ENCODE assay signal across 8 cellular contexts in genomic region chr14:50830044-50830931, GRCh38. TPM values are rescaled to one million over a fixed set of nuclear protein-coding genes. Genes with fewer than 3 reads are reported as not detected.
DNase-seq lines count a peak whose midpoint lies in the region; ATAC-seq and TF ChIP-seq lines count a peak whose summit lies in the region.

No MANE protein-coding gene starts in this region.

- no peaks in the 10 kb centered on the region; the same call in 1 of the 2 replicates for H3K27me3 ChIP-seq in BLaER1
- no peaks in the 10 kb centered on the region for H3K27me3 ChIP-seq in suprapubic skin

- ATAC-seq in GM19328 (IDR thresholded peaks at IDR 0.05; ENCODE audit: unreplicated experiment) (peak; percentile 42), HG03442 (IDR thresholded peaks at IDR 0.05; ENCODE audit: unreplicated experiment) (peak; percentile 28)
- peak; percentile 66 for ATAC-seq in activated T-helper 17 cell treated with anti-CD3 and anti-CD28 coated beads, Interleukin-2, amount 50 U/mL, for 72 hours (replicated peaks)

- peak overlapping the region; percentile 91 for H3K4me3 Mint-ChIP-seq in activated T-helper 17 cell treated with anti-CD3 and anti-CD28 coated beads, Interleukin-2, amount 50 U/mL, for 72 hours
- peak overlapping the region; percentile 94 for H3K4me3 Mint-ChIP-seq in neural crest cell

- no peaks in the 10 kb centered on the region for H3K27me3 Mint-ChIP-seq in activated T-helper 17 cell treated with anti-CD3 and anti-CD28 coated beads, Interleukin-2, amount 50 U/mL, for 72 hours
- peaks cover 11% of the 10 kb centered on the region for H3K27me3 Mint-ChIP-seq in neural crest cell (ENCODE audit: low read depth)

- TF ChIP-seq CTCF in fibroblast of villous mesenchyme (IDR thresholded peaks at IDR 0.05; ENCODE audit: insufficient read depth, low read depth, low read length) (no peak), neural crest cell (conservative IDR thresholded peaks at IDR 0.05) (no peak), suprapubic skin (IDR thresholded peaks at IDR 0.05) (no peak)

- no peak for TF ChIP-seq EP300 in suprapubic skin (IDR thresholded peaks at IDR 0.05)

- H3K9ac ChIP-seq in BLaER1 = peak overlapping the region; percentile 88

- no peak for TF ChIP-seq POLR2A in suprapubic skin (IDR thresholded peaks at IDR 0.05)

- H3K4me1 ChIP-seq in BLaER1 = peaks cover 72% of the 10 kb centered on the region
- peaks cover 23% of the 10 kb centered on the region for H3K4me1 ChIP-seq in suprapubic skin

- WGBS in suprapubic skin = under 1% methylated on average over 14 of the region's 93 CpGs

- DNase-seq in OCI-M1 (lab: John Stamatoyannopoulos, UW) = peak; percentile 14
- DNase-seq in fibroblast of villous mesenchyme (ENCODE audit: low read depth) = peak; percentile 47
- DNase-seq in neural crest cell (ENCODE audit: low read depth, low spot score) = peak; percentile 60
- DNase-seq in suprapubic skin (ENCODE audit: low spot score in 2 of 2) = peak; percentile 74 to 83

- peak overlapping the region; percentile 89 for H3K4me3 ChIP-seq in BLaER1
- peak overlapping the region; percentile 77 for H3K4me3 ChIP-seq in fibroblast of villous mesenchyme (ENCODE audit: low read depth, low read length)
- peak overlapping the region; percentile 73 for H3K4me3 ChIP-seq in suprapubic skin

- no peaks in the 10 kb centered on the region for H3K36me3 Mint-ChIP-seq in activated T-helper 17 cell treated with anti-CD3 and anti-CD28 coated beads, Interleukin-2, amount 50 U/mL, for 72 hours (ENCODE audit: low read depth)
- H3K36me3 Mint-ChIP-seq in neural crest cell (ENCODE audit: low read depth) = no peaks in the 10 kb centered on the region

- H3K27ac Mint-ChIP-seq in activated T-helper 17 cell treated with anti-CD3 and anti-CD28 coated beads, Interleukin-2, amount 50 U/mL, for 72 hours = peak overlapping the region; percentile 61
- H3K27ac Mint-ChIP-seq in neural crest cell (ENCODE audit: unreplicated experiment) = peak overlapping the region; percentile 69

- H3K27ac ChIP-seq in BLaER1 (peak overlapping the region; percentile 91), suprapubic skin (peak overlapping the region; percentile 90)

- H3K9me3 ChIP-seq in BLaER1 (no peaks in the 10 kb centered on the region), suprapubic skin (no peaks in the 10 kb centered on the region)

- no peaks in the 10 kb centered on the region for H3K9me3 Mint-ChIP-seq in activated T-helper 17 cell treated with anti-CD3 and anti-CD28 coated beads, Interleukin-2, amount 50 U/mL, for 72 hours
- H3K9me3 Mint-ChIP-seq in neural crest cell = no peaks in the 10 kb centered on the region

- H3K4me1 Mint-ChIP-seq in activated T-helper 17 cell treated with anti-CD3 and anti-CD28 coated beads, Interleukin-2, amount 50 U/mL, for 72 hours = peaks cover 26% of the 10 kb centered on the region
- peaks cover 59% of the 10 kb centered on the region for H3K4me1 Mint-ChIP-seq in neural crest cell

- peaks cover 50% of the 10 kb centered on the region for H4K20me1 ChIP-seq in BLaER1

- H3K36me3 ChIP-seq in BLaER1 (peaks cover 16% of the 10 kb centered on the region; the same call in 1 of the 2 replicates), suprapubic skin (no peaks in the 10 kb centered on the region)

- peak overlapping the region; percentile 96 for H3K4me2 ChIP-seq in BLaER1

RNA-seq across cellular contexts. Expression of gene NIN, which starts 0.7 kb away (rescaled TPM):
- total RNA-seq in activated T-helper 17 cell treated with anti-CD3 and anti-CD28 coated beads, Interleukin-2, amount 50 U/mL, for 72 hours = 10 to 100 TPM; 25.9 to 42.2 TPM
- total RNA-seq in fibroblast of villous mesenchyme (29.8 and 33.2 TPM in 2 replicates), neural crest cell (94.1 and 94.9 TPM in 2 replicates), suprapubic skin (10 to 100 TPM; 22.7 to 48.2 (median 36.8) TPM)

RNA-seq across cellular contexts. Expression of gene ABHD12B, which starts 41.6 kb away (rescaled TPM):
- total RNA-seq in activated T-helper 17 cell treated with anti-CD3 and anti-CD28 coated beads, Interleukin-2, amount 50 U/mL, for 72 hours = not detected
- total RNA-seq in fibroblast of villous mesenchyme (not detected in 2 replicates), neural crest cell (0.35 and 0.73 TPM in 2 replicates), suprapubic skin (10 to 100 TPM in 3 of 4 donors, 1 to 10 TPM in 1; 9.1 to 32.0 (median 25.2) TPM)

Comparison
In these comparisons a context has a peak if more than half of its experiments do, and no peak if none do; other contexts are left out.
1. Peak in every context shown above with its lines: DNase-seq, ATAC-seq, H3K4me3 ChIP-seq and H3K27ac ChIP-seq.
2. DNase-seq: peak in every context shown above with its lines; median percentile 78 in suprapubic skin; 60 in neural crest cell; 47 in fibroblast of villous mesenchyme; 14 in OCI-M1.